8 cellular contexts compared by ENCODE assay signal in genomic region chr10:122567056-122567660, GRCh38. TPM values are rescaled to one million over a fixed set of nuclear protein-coding genes. Genes with fewer than 3 reads are reported as not detected.
DNase-seq lines count a peak whose midpoint lies in the region; ATAC-seq and TF ChIP-seq lines count a peak whose summit lies in the region.

No MANE protein-coding gene starts in this region.

- TF ChIP-seq POLR2A in adrenal gland (IDR thresholded peaks at IDR 0.05): no peak

- no peak overlapping the region for H2AFZ ChIP-seq in Karpas-422 (ENCODE audit: low read length)

- H3K27me3 ChIP-seq in Karpas-422 (ENCODE audit: low read length) (no peaks in the 10 kb centered on the region), adrenal gland (peaks cover 8% of the 10 kb centered on the region), left lung (peaks cover 0 to 4% of the 10 kb centered on the region in 2 donors)

- no peak overlapping the region for H3K4me2 ChIP-seq in Karpas-422 (ENCODE audit: low read depth, low read length, poor library complexity, severe bottlenecking)

- intact Hi-C loops in adrenal gland (cut with DNase I) (loop anchor here (5.0 kb wide), 3 partner anchors 130 to 270 kb away; no protein-coding TSS in a partner anchor), left lung (cut with DNase I) (loop anchor here in 1 of 2 donors (10.0 kb wide), 2 partner anchors 132 to 222 kb away; no protein-coding TSS in a partner anchor)

- H3K9ac ChIP-seq in Karpas-422 (ENCODE audit: low read length): no peak overlapping the region

- H3K9me3 ChIP-seq in Karpas-422 (ENCODE audit: low read length): no peaks in the 10 kb centered on the region
- no peaks in the 10 kb centered on the region for H3K9me3 ChIP-seq in adrenal gland (replicated peaks in 1 of 3)
- H3K9me3 ChIP-seq in left lung: no peaks in the 10 kb centered on the region

- H3K27ac ChIP-seq in Karpas-422 (ENCODE audit: low read length) (no peak overlapping the region), adrenal gland (no peak overlapping the region), left lung (no peak overlapping the region)

- peak; percentile 83 for TF ChIP-seq CTCF in GM12864 (IDR thresholded peaks at IDR 0.05; ENCODE audit: low read depth, low read length, missing control alignments)
- TF ChIP-seq CTCF in adrenal gland (IDR thresholded peaks at IDR 0.05): peak in 5 of 6 experiments; percentile 26 to 49 (median 38)
- peak; percentile 36 to 59 for TF ChIP-seq CTCF in left lung (IDR thresholded peaks at IDR 0.05)

- peak; percentile 39 for ATAC-seq in left lung
- no peak for ATAC-seq in GM21619 (IDR thresholded peaks at IDR 0.05; ENCODE audit: unreplicated experiment)

- no peak overlapping the region for H3K4me3 ChIP-seq in GM12864 (ENCODE audit: low read depth, low read length)
- no peak overlapping the region for H3K4me3 ChIP-seq in Karpas-422 (ENCODE audit: low read length)
- H3K4me3 ChIP-seq in adrenal gland: no peak overlapping the region
- no peak overlapping the region for H3K4me3 ChIP-seq in left lung

- DNase-seq in GM12864 (ENCODE audit: low read depth) (no peak), Karpas-422 (peak; percentile 70), adrenal gland (peak in 2 of 7 donors; percentile 32 to 34), left lung (no peak), D341Med (ENCODE audit: low spot score) (no peak), OCI-M2 (lab: John Stamatoyannopoulos, UW; ENCODE audit: unreplicated experiment) (no peak), Kasumi-1 (lab: John Stamatoyannopoulos, UW) (no peak)

- H3K36me3 ChIP-seq in Karpas-422 (ENCODE audit: insufficient read depth, low read length): no peaks in the 10 kb centered on the region
- H3K36me3 ChIP-seq in adrenal gland (replicated peaks in 1 of 2): no peaks in the 10 kb centered on the region
- H3K36me3 ChIP-seq in left lung: no peaks in the 10 kb centered on the region

- H3K4me1 ChIP-seq in Karpas-422 (ENCODE audit: low read length) (no peaks in the 10 kb centered on the region), adrenal gland (replicated peaks in 1 of 2) (no peaks in the 10 kb centered on the region), left lung (peaks cover 2 to 5% of the 10 kb centered on the region in 2 donors)

- no peaks in the 10 kb centered on the region for H3K79me2 ChIP-seq in Karpas-422 (ENCODE audit: low read length)

- H4K20me1 ChIP-seq in Karpas-422 (ENCODE audit: insufficient read depth, low read depth, low read length): 0 out of 2 replicates have a peak, but pooled peaks cover 3% of the 10 kb centered on the region

- no peaks in the 10 kb centered on the region for H3K9me2 ChIP-seq in Karpas-422 (replicated peaks; ENCODE audit: insufficient read depth, low read length)

- 47 to 53% (median 49%) methylated on average over 2 to 5 of the region's 5 CpGs for WGBS in adrenal gland, 4 donors

RNA-seq across cellular contexts. Expression of gene DMBT1, which starts 6.6 kb away (rescaled TPM):
- total RNA-seq in Karpas-422 (2014; rRNA removed; shearing (Covaris generic); ENCODE audit: low replicate concordance): not detected in 2 replicates
- total RNA-seq in adrenal gland (under 1 TPM in 3 of 8 donors, not detected in 5; under 0.01 to 0.22 (median 0.15) TPM), left lung (100 to 1,000 TPM in 1 of 2 donors, 10 to 100 TPM in 1; 47.5 to 242 TPM)
- under 1 TPM in 2 of 3 donors, not detected in 1; 0.07 to 0.32 TPM for polyA plus RNA-seq in adrenal gland

Comparison
In these comparisons a context has a peak if more than half of its experiments do, and no peak if none do; other contexts are left out.
1. RNA of gene DMBT1, which starts 6.6 kb away (total RNA-seq): 47.5 to 242 TPM in left lung; not detected in Karpas-422 and under 0.01 to 0.22 TPM in adrenal gland; every median in the first group is over 10 times any median in the second.
2. Peak in every context shown above with its lines, with median percentiles within 50 percentile points of each other: CTCF ChIP-seq.